23 cellular contexts compared by ENCODE assay signal in the genomic region with DNA sequence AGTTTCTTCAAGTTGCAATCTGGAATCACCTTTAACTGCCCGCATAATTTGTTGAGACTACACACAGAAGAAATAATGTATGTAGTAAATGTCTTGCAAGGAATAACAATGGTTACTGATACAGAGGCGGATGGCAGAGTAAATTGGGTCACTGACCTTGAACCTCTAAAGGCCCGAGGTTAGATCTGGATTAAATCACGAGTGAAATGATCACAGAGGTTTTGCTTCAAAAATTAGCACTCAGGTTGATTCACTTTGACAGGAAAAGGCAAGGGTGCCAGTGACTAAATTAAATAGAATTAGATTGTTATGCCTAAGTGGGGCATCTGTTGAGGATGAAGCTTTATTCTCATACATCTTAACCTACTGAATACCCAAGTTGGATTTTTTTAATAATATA.
"Had no signal": no experiment of that assay in that cellular context is flagged by ENCODE, and none has a peak within 500 bp of the region (broad histone marks: within the 10 kb centered on the region; RNA-seq: fewer than 3 reads in every experiment).

No MANE protein-coding gene starts in this region.

- H3K4me3 ChIP-seq: colonic mucosa, esophagus squamous epithelium, gastrocnemius medialis, heart right ventricle, lower lobe of right lung, mucosa of descending colon had no signal

- H3K27me3 ChIP-seq: colonic mucosa, esophagus squamous epithelium, gastrocnemius medialis, heart right ventricle had no signal

- ATAC-seq: effector memory CD8-positive, alpha-beta T cell; esophagus mucosa; gastrocnemius medialis; heart right ventricle; left colon; left lobe of liver; left ventricle myocardium superior; lower lobe of right lung; mucosa of descending colon had no signal

- H3K4me1 ChIP-seq: colonic mucosa, esophagus squamous epithelium, lower lobe of right lung had no signal

- H3K9me3 ChIP-seq: colonic mucosa, esophagus squamous epithelium, gastrocnemius medialis, lower lobe of right lung had no signal

- DNase-seq: colonic mucosa; cortex of kidney; effector CD8-positive, alpha-beta T cell; effector memory CD8-positive, alpha-beta T cell; endodermal cell; erythroblast; esophagus squamous epithelium; foreskin fibroblast; foreskin melanocyte; gastrocnemius medialis; glutamatergic neuron; head of caudate nucleus; heart right ventricle; hippocampal formation; left colon; left ventricle myocardium superior; lower lobe of right lung; mesenchymal stem cell; mucosa of descending colon; naive B cell had no signal

- H3K27ac ChIP-seq: colonic mucosa, epithelial cell of prostate, esophagus squamous epithelium, gastrocnemius medialis, lower lobe of right lung had no signal

- H3K36me3 ChIP-seq: colonic mucosa, esophagus squamous epithelium, gastrocnemius medialis, heart right ventricle, lower lobe of right lung had no signal
